Comparison of ENCODE assay signal across 1 cellular context in genomic region chr9:126915281-126915816, GRCh38.
TF ChIP-seq lines count a peak whose summit lies in the region.

No MANE protein-coding gene starts in this region.

TF ChIP-seq in WTC11, 78 proteins besides CTCF, POLR2A, EP300 and RAD21 (continued from another document):
- TF ChIP-seq ZNF512 (CRISPR knock-in tag; IDR thresholded peaks at IDR 0.05; ENCODE audit: borderline replicate concordance): no peak
- no peak for TF ChIP-seq CDX4 (CRISPR knock-in tag; IDR thresholded peaks at IDR 0.05; ENCODE audit: borderline replicate concordance)
- no peak for TF ChIP-seq ESRRA (CRISPR knock-in tag; IDR thresholded peaks at IDR 0.05; ENCODE audit: borderline replicate concordance)
- TF ChIP-seq E2F4 (CRISPR knock-in tag; IDR thresholded peaks at IDR 0.05; ENCODE audit: borderline replicate concordance, low read depth): no peak
- TF ChIP-seq PREB (CRISPR knock-in tag; IDR thresholded peaks at IDR 0.05; ENCODE audit: borderline replicate concordance): no peak
- TF ChIP-seq RORB (CRISPR knock-in tag; IDR thresholded peaks at IDR 0.05): no peak
- TF ChIP-seq GTF2I (CRISPR knock-in tag; conservative IDR thresholded peaks at IDR 0.05): no peak
- no peak for TF ChIP-seq KAT7 (CRISPR knock-in tag; IDR thresholded peaks at IDR 0.05; ENCODE audit: borderline replicate concordance)
